ENCODE assay signal across 17 cellular contexts in genomic region chr22:31603081-31603525, GRCh38. TPM values are rescaled to one million over a fixed set of nuclear protein-coding genes. Genes with fewer than 3 reads are reported as not detected.
A peak's percentile ranks its signal among the peaks of the same experiment; 100 is the strongest.
DNase-seq lines count a peak whose midpoint lies in the region; ATAC-seq and TF ChIP-seq lines count a peak whose summit lies in the region.
"Had no signal": no experiment of that assay in that cellular context is flagged by ENCODE, and none has a peak within 500 bp of the region (broad histone marks: within the 10 kb centered on the region; RNA-seq: fewer than 3 reads in every experiment).

No MANE protein-coding gene starts in this region.

- H3K9me3 Mint-ChIP-seq in activated CD8-positive, alpha-beta T cell treated with anti-CD3 and anti-CD28 coated beads for 36 hours: no peaks in the 10 kb centered on the region
- no peaks in the 10 kb centered on the region for H3K9me3 Mint-ChIP-seq in activated CD8-positive, alpha-beta T cell treated with anti-CD3 and anti-CD28 coated beads, Interleukin-2, amount 10 ng/mL, durations not matched to agents 7 days and 5 days (ENCODE audit: insufficient read depth)
- H3K9me3 Mint-ChIP-seq: CD4-positive, alpha-beta T cell; natural killer cell had no signal

- H3K9me3 ChIP-seq in adipocyte (ENCODE audit: control insufficient read depth, low read length) (no peaks in the 10 kb centered on the region), mesenchymal stem cell (ENCODE audit: control insufficient read depth, low read length) (no peaks in the 10 kb centered on the region), thoracic aorta (no peaks in the 10 kb centered on the region)
- H3K9me3 ChIP-seq: body of pancreas, left lung, testis had no signal

- intact Hi-C loops in activated CD8-positive, alpha-beta T cell treated with anti-CD3 and anti-CD28 coated beads for 36 hours (cut with micrococcal nuclease): no loop called here

- H4K8ac ChIP-seq in mesenchymal stem cell (ENCODE audit: low read length): peak overlapping the region; percentile 74

- H3K27me3 ChIP-seq in adipocyte (replicated peaks; ENCODE audit: control insufficient read depth, insufficient read depth, low read length) (no peaks in the 10 kb centered on the region), mesenchymal stem cell (ENCODE audit: control insufficient read depth in 1 of 2, insufficient read depth in 1 of 2, low read length in 2 of 2) (no peaks in the 10 kb centered on the region), thoracic aorta (replicated peaks; ENCODE audit: insufficient read depth) (no peaks in the 10 kb centered on the region)
- H3K27me3 ChIP-seq: body of pancreas, dorsolateral prefrontal cortex, left lung, testis had no signal

- H3K4me2 ChIP-seq in mesenchymal stem cell (ENCODE audit: low read length, poor library complexity, severe bottlenecking): no peak overlapping the region

- no peaks in the 10 kb centered on the region for H3K79me1 ChIP-seq in mesenchymal stem cell (replicated peaks; ENCODE audit: low read length, poor library complexity, severe bottlenecking)

- H3K36me3 ChIP-seq in adipocyte (ENCODE audit: control insufficient read depth, insufficient read depth, low read length, severe bottlenecking) (no peaks in the 10 kb centered on the region), mesenchymal stem cell (ENCODE audit: control insufficient read depth in 1 of 2, insufficient read depth in 2 of 2, low read depth in 1 of 2, low read length in 2 of 2) (peaks cover 14 to 20% of the 10 kb centered on the region in 2 experiments), thoracic aorta (peaks cover 10% of the 10 kb centered on the region)

- CTCF ChIA-PET in activated CD8-positive, alpha-beta T cell treated with anti-CD3 and anti-CD28 coated beads for 36 hours (lab: Charles Lee): no interaction called here
- CTCF ChIA-PET in activated CD8-positive, alpha-beta T cell treated with anti-CD3 and anti-CD28 coated beads, Interleukin-2, amount 10 ng/mL, durations not matched to agents 7 days and 5 days (lab: Charles Lee): interaction anchor here (0.9 kb wide), 1 partner anchor 257 kb away, joined by 3 read pairs; the partner anchor contains the start of gene PATZ1

- peak overlapping the region; percentile 40 for H3K9ac ChIP-seq in adipocyte (ENCODE audit: low read length)
- no peak overlapping the region for H3K9ac ChIP-seq in mesenchymal stem cell (ENCODE audit: low read length)

- no peak for TF ChIP-seq CTCF in activated CD8-positive, alpha-beta T cell treated with anti-CD3 and anti-CD28 coated beads for 36 hours (IDR thresholded peaks at IDR 0.05)
- TF ChIP-seq CTCF in thoracic aorta (IDR thresholded peaks at IDR 0.05): no peak

- peak overlapping the region; percentile 88 for H4K91ac ChIP-seq in mesenchymal stem cell (ENCODE audit: low read length)

- H3K23ac ChIP-seq in mesenchymal stem cell (ENCODE audit: low read length in 2 of 2): peak overlapping the region in 1 of 2 experiments; percentile 41

- peak overlapping the region; percentile 90 for H2BK120ac ChIP-seq in mesenchymal stem cell (ENCODE audit: low read depth, low read length)

- peaks cover 31% of the 10 kb centered on the region for H3K36me3 Mint-ChIP-seq in activated CD8-positive, alpha-beta T cell treated with anti-CD3 and anti-CD28 coated beads for 36 hours (ENCODE audit: low read depth)
- H3K36me3 Mint-ChIP-seq in activated CD8-positive, alpha-beta T cell treated with anti-CD3 and anti-CD28 coated beads, Interleukin-2, amount 10 ng/mL, durations not matched to agents 7 days and 5 days (ENCODE audit: low read depth): peaks cover 32% of the 10 kb centered on the region
- H3K36me3 Mint-ChIP-seq: natural killer cell had no signal

- H3K27ac ChIP-seq in mesenchymal stem cell (ENCODE audit: low read length, poor library complexity, severe bottlenecking) (peak overlapping the region; percentile 94), thoracic aorta (peak overlapping the region; percentile 64 to 74)
- H3K27ac ChIP-seq: body of pancreas, testis, VCaP had no signal

- WGBS in mesenchymal stem cell: 82% methylated on average over 10 of the region's 10 CpGs

- H3K4ac ChIP-seq in mesenchymal stem cell (ENCODE audit: low read depth in 1 of 2, low read length in 2 of 2): peak overlapping the region; percentile 62 to 68

- no peak overlapping the region for H2AFZ ChIP-seq in mesenchymal stem cell (ENCODE audit: low read depth, low read length)

- H3K18ac ChIP-seq in mesenchymal stem cell (ENCODE audit: low read depth in 1 of 2, low read length in 2 of 2): peak overlapping the region; percentile 55 to 87

- H3K4me1 ChIP-seq in adipocyte (ENCODE audit: control insufficient read depth, insufficient read depth, low read length) (peaks cover 20% of the 10 kb centered on the region), mesenchymal stem cell (ENCODE audit: control insufficient read depth, insufficient read depth, low read depth, low read length) (peaks cover 27% of the 10 kb centered on the region), thoracic aorta (ENCODE audit: control insufficient read depth in 1 of 2, low read depth in 2 of 2) (peaks cover 0 to 8% of the 10 kb centered on the region in 2 donors)
- H3K4me1 ChIP-seq: body of pancreas, left lung, testis had no signal

- peak overlapping the region; percentile 37 for H2AK5ac ChIP-seq in mesenchymal stem cell (ENCODE audit: low read length, severe bottlenecking)

- peak; percentile 0 for DNase-seq in activated CD8-positive, alpha-beta T cell treated with anti-CD3 and anti-CD28 coated beads for 36 hours
- DNase-seq in activated CD8-positive, alpha-beta T cell treated with anti-CD3 and anti-CD28 coated beads, Interleukin-2, amount 10 ng/mL, durations not matched to agents 7 days and 5 days: no peak
- no peak for DNase-seq in adipocyte (ENCODE audit: low read depth)
- DNase-seq in mesenchymal stem cell: no peak
- DNase-seq in thoracic aorta (ENCODE audit: low spot score): no peak
- no peak for DNase-seq in CD1c-positive myeloid dendritic cell (ENCODE audit: extremely low spot score)
- DNase-seq: activated naive CD4-positive, alpha-beta T cell; body of pancreas; CD4-positive, alpha-beta T cell; left lung; natural killer cell; NCI-H1417 treated with DMSO at 0.1 percent for 48 hours; testis had no signal

- ATAC-seq in activated CD8-positive, alpha-beta T cell treated with anti-CD3 and anti-CD28 coated beads for 36 hours: no peak
- ATAC-seq in activated CD8-positive, alpha-beta T cell treated with anti-CD3 and anti-CD28 coated beads, Interleukin-2, amount 10 ng/mL, durations not matched to agents 7 days and 5 days: no peak
- no peak for ATAC-seq in thoracic aorta (ENCODE audit: insufficient number of reproducible peaks, low FRiP score, low read depth)
- ATAC-seq in GM21529 (IDR thresholded peaks at IDR 0.05; ENCODE audit: unreplicated experiment): no peak
- ATAC-seq in HG03196 (IDR thresholded peaks at IDR 0.05; ENCODE audit: unreplicated experiment): no peak
- ATAC-seq: natural killer cell had no signal

- no peaks in the 10 kb centered on the region for H3K4me1 Mint-ChIP-seq in activated CD8-positive, alpha-beta T cell treated with anti-CD3 and anti-CD28 coated beads for 36 hours (ENCODE audit: low read depth)
- no peaks in the 10 kb centered on the region for H3K4me1 Mint-ChIP-seq in activated CD8-positive, alpha-beta T cell treated with anti-CD3 and anti-CD28 coated beads, Interleukin-2, amount 10 ng/mL, durations not matched to agents 7 days and 5 days (ENCODE audit: low read depth)

- H3K14ac ChIP-seq in mesenchymal stem cell (ENCODE audit: low read length in 2 of 2): peak overlapping the region in 1 of 2 experiments; percentile 80

- no peak overlapping the region for H2BK5ac ChIP-seq in mesenchymal stem cell (ENCODE audit: low read depth, low read length, poor library complexity, severe bottlenecking)

- H3K4me3 ChIP-seq in adipocyte (ENCODE audit: low read length): no peak overlapping the region
- no peak overlapping the region for H3K4me3 ChIP-seq in mesenchymal stem cell (ENCODE audit: insufficient read depth in 1 of 2, low read depth in 1 of 2, low read length in 2 of 2)
- no peak overlapping the region for H3K4me3 ChIP-seq in thoracic aorta
- H3K4me3 ChIP-seq: body of pancreas, dorsolateral prefrontal cortex, left lung, testis had no signal

- no peak overlapping the region for H3K4me3 Mint-ChIP-seq in activated CD8-positive, alpha-beta T cell treated with anti-CD3 and anti-CD28 coated beads for 36 hours
- no peak overlapping the region for H3K4me3 Mint-ChIP-seq in activated CD8-positive, alpha-beta T cell treated with anti-CD3 and anti-CD28 coated beads, Interleukin-2, amount 10 ng/mL, durations not matched to agents 7 days and 5 days
- H3K4me3 Mint-ChIP-seq: CD4-positive, alpha-beta T cell; natural killer cell had no signal

- H3K27me3 Mint-ChIP-seq in activated CD8-positive, alpha-beta T cell treated with anti-CD3 and anti-CD28 coated beads for 36 hours: no peaks in the 10 kb centered on the region
- H3K27me3 Mint-ChIP-seq in activated CD8-positive, alpha-beta T cell treated with anti-CD3 and anti-CD28 coated beads, Interleukin-2, amount 10 ng/mL, durations not matched to agents 7 days and 5 days (ENCODE audit: low read depth): no peaks in the 10 kb centered on the region
- H3K27me3 Mint-ChIP-seq: CD4-positive, alpha-beta T cell had no signal

- H3K27ac Mint-ChIP-seq in activated CD8-positive, alpha-beta T cell treated with anti-CD3 and anti-CD28 coated beads for 36 hours: no peak overlapping the region
- no peak overlapping the region for H3K27ac Mint-ChIP-seq in activated CD8-positive, alpha-beta T cell treated with anti-CD3 and anti-CD28 coated beads, Interleukin-2, amount 10 ng/mL, durations not matched to agents 7 days and 5 days
- H3K27ac Mint-ChIP-seq: natural killer cell had no signal

- POLR2A ChIA-PET in activated CD8-positive, alpha-beta T cell treated with anti-CD3 and anti-CD28 coated beads for 36 hours (lab: Charles Lee): interaction anchor here (0.6 to 2.8 kb wide), 5 partner anchors 11 to 144 kb away, joined by 3 to 11 read pairs (median 3); no protein-coding TSS in a partner anchor
- POLR2A ChIA-PET in activated CD8-positive, alpha-beta T cell treated with anti-CD3 and anti-CD28 coated beads, Interleukin-2, amount 10 ng/mL, durations not matched to agents 7 days and 5 days (lab: Charles Lee): no interaction called here

- peak overlapping the region; percentile 97 to 98 for H2BK12ac ChIP-seq in mesenchymal stem cell (ENCODE audit: low read length in 2 of 2)

- H2BK15ac ChIP-seq in mesenchymal stem cell (ENCODE audit: low read depth, poor library complexity, severe bottlenecking): no peak overlapping the region

RNA-seq across cellular contexts. Expression of gene PISD, which starts 58.9 kb away (rescaled TPM):
- 10 to 100 TPM; 33.9 to 35.9 TPM for total RNA-seq in activated CD8-positive, alpha-beta T cell treated with anti-CD3 and anti-CD28 coated beads for 36 hours
- total RNA-seq in activated CD8-positive, alpha-beta T cell treated with anti-CD3 and anti-CD28 coated beads, Interleukin-2, amount 10 ng/mL, durations not matched to agents 7 days and 5 days: 10 to 100 TPM; 28.8 to 29.2 TPM
- 31.5 TPM for polyA plus RNA-seq in mesenchymal stem cell (2013, experiment 1 of 2)
- polyA plus RNA-seq in mesenchymal stem cell (2013, experiment 2 of 2): 31.2 TPM
- total RNA-seq in thoracic aorta: 10 to 100 TPM; 41.4 to 54.9 TPM
